In genomic region chr4:7775396-7775795, GRCh38 we compare ENCODE assay signal across 19 cellular contexts.
"Had no signal": no experiment of that assay in that cellular context is flagged by ENCODE, and none has a peak within 500 bp of the region (broad histone marks: within the 10 kb centered on the region; RNA-seq: fewer than 3 reads in every experiment).

No MANE protein-coding gene starts in this region.

- H3K9me3 ChIP-seq: pancreas, right atrium auricular region, suprapubic skin, tibial nerve had no signal

- DNase-seq: activated CD4-positive, alpha-beta memory T cell treated with anti-CD3 and anti-CD28 coated beads, Interleukin-2, amount 10 ng/mL, durations not matched to agents 7 days and 5 days; activated CD4-positive, alpha-beta T cell treated with anti-CD3 and anti-CD28 coated beads for 1 hour; activated CD4-positive, alpha-beta T cell treated with anti-CD3 and anti-CD28 coated beads, Interleukin-2, amount 10 ng/mL, durations not matched to agents 7 days and 5 days; activated CD8-positive, alpha-beta memory T cell treated with anti-CD3 and anti-CD28 coated beads, Interleukin-2, amount 50 U/mL, for 48 hours; activated naive CD8-positive, alpha-beta T cell treated with anti-CD3 and anti-CD28 coated beads, Interleukin-2, amount 50 U/mL, for 24 hours; activated T-cell treated with anti-CD3 and anti-CD28 coated beads, Interleukin-2, amount 50 U/mL, for 24 hours; effector memory CD4-positive, alpha-beta T cell; naive thymus-derived CD4-positive, alpha-beta T cell; pancreas; stimulated activated naive CD4-positive, alpha-beta T cell had no signal

- H3K4me3 ChIP-seq: hepatocyte, pancreas, right atrium auricular region, suprapubic skin, tibial nerve had no signal

- H3K27ac ChIP-seq: hepatocyte, pancreas, right atrium auricular region, suprapubic skin had no signal

- H3K4me3 Mint-ChIP-seq: activated CD4-positive, alpha-beta memory T cell treated with anti-CD3 and anti-CD28 coated beads, Interleukin-2, amount 10 ng/mL, durations not matched to agents 7 days and 5 days; activated CD4-positive, alpha-beta T cell treated with anti-CD3 and anti-CD28 coated beads, Interleukin-2, amount 10 ng/mL, durations not matched to agents 7 days and 5 days; activated naive CD4-positive, alpha-beta T cell treated with anti-CD3 and anti-CD28 coated beads, Interleukin-2, amount 50 U/mL, for 24 hours; activated naive CD8-positive, alpha-beta T cell treated with anti-CD3 and anti-CD28 coated beads, Interleukin-2, amount 50 U/mL, for 24 hours; activated T-cell treated with anti-CD3 and anti-CD28 coated beads, Interleukin-2, amount 50 U/mL, for 24 hours; central memory CD8-positive, alpha-beta T cell; mesothelial cell of epicardium; naive thymus-derived CD4-positive, alpha-beta T cell; neural crest cell; WTC11 had no signal

- H3K27me3 Mint-ChIP-seq: activated CD4-positive, alpha-beta memory T cell treated with anti-CD3 and anti-CD28 coated beads, Interleukin-2, amount 10 ng/mL, durations not matched to agents 7 days and 5 days; activated CD4-positive, alpha-beta T cell treated with anti-CD3 and anti-CD28 coated beads, Interleukin-2, amount 10 ng/mL, durations not matched to agents 7 days and 5 days; activated naive CD4-positive, alpha-beta T cell treated with anti-CD3 and anti-CD28 coated beads, Interleukin-2, amount 50 U/mL, for 24 hours; activated naive CD8-positive, alpha-beta T cell treated with anti-CD3 and anti-CD28 coated beads, Interleukin-2, amount 50 U/mL, for 24 hours; activated T-cell treated with anti-CD3 and anti-CD28 coated beads, Interleukin-2, amount 50 U/mL, for 24 hours; central memory CD8-positive, alpha-beta T cell; naive thymus-derived CD4-positive, alpha-beta T cell had no signal

- H3K27ac Mint-ChIP-seq: activated CD4-positive, alpha-beta memory T cell treated with anti-CD3 and anti-CD28 coated beads, Interleukin-2, amount 10 ng/mL, durations not matched to agents 7 days and 5 days; activated CD4-positive, alpha-beta T cell treated with anti-CD3 and anti-CD28 coated beads, Interleukin-2, amount 10 ng/mL, durations not matched to agents 7 days and 5 days; activated naive CD4-positive, alpha-beta T cell treated with anti-CD3 and anti-CD28 coated beads, Interleukin-2, amount 50 U/mL, for 24 hours; activated naive CD8-positive, alpha-beta T cell treated with anti-CD3 and anti-CD28 coated beads, Interleukin-2, amount 50 U/mL, for 24 hours; activated T-cell treated with anti-CD3 and anti-CD28 coated beads, Interleukin-2, amount 50 U/mL, for 24 hours; mesothelial cell of epicardium; WTC11 had no signal

- H3K27me3 ChIP-seq: hepatocyte, pancreas, right atrium auricular region, suprapubic skin, tibial nerve had no signal

- ATAC-seq: activated naive CD8-positive, alpha-beta T cell treated with anti-CD3 and anti-CD28 coated beads, Interleukin-2, amount 50 U/mL, for 24 hours; naive thymus-derived CD4-positive, alpha-beta T cell; pancreas; WTC11 had no signal

- H3K9me3 Mint-ChIP-seq: activated CD4-positive, alpha-beta memory T cell treated with anti-CD3 and anti-CD28 coated beads, Interleukin-2, amount 10 ng/mL, durations not matched to agents 7 days and 5 days; activated CD4-positive, alpha-beta T cell treated with anti-CD3 and anti-CD28 coated beads, Interleukin-2, amount 10 ng/mL, durations not matched to agents 7 days and 5 days; activated naive CD4-positive, alpha-beta T cell treated with anti-CD3 and anti-CD28 coated beads, Interleukin-2, amount 50 U/mL, for 24 hours; activated naive CD8-positive, alpha-beta T cell treated with anti-CD3 and anti-CD28 coated beads, Interleukin-2, amount 50 U/mL, for 24 hours; activated T-cell treated with anti-CD3 and anti-CD28 coated beads, Interleukin-2, amount 50 U/mL, for 24 hours; central memory CD8-positive, alpha-beta T cell; mesothelial cell of epicardium; naive thymus-derived CD4-positive, alpha-beta T cell; neural crest cell; WTC11 had no signal

- H3K4me1 ChIP-seq: pancreas had no signal
